In the genomic region with DNA sequence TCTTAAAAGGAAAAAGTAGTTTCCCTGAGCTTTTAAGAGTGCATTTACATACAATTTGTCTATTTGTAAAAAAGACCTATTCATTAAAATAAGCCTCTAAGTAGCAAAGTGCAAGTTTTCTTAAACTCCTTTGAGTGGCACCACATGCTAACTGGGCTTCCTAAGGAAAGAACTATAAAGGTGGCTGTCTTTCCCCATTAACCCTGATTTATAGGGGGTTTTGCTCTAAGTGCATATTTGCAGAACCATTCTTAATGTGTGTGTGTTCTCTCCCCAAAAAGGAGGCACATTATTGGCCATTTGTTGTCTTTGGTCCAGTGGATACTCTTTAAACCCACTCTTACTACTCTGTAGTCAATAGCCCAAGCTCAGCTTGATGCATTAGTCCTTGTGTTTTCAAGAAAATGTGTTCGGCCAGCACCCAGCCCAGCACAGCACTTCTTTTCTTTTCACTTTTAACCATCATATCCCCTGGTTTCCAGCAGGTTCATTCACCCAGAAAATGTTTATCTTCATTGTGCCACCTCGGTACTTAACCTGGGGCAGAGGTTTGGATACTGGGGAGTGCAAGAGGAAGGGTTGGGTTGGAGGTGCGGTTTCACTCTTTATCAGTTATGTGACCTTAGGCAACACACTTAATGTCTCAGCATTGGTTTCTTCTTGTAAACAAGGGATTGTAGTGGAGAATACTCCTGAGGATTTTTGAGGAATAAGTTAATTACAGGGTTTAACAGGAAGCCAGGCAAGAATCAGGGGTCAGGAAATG, we compare ENCODE assay signal across 16 cellular contexts.
DNase-seq lines count a peak whose midpoint lies in the region; ATAC-seq, FAIRE-seq and TF ChIP-seq lines count a peak whose summit lies in the region.
"Had no signal": no experiment of that assay in that cellular context is flagged by ENCODE, and none has a peak within 500 bp of the region (broad histone marks: within the 10 kb centered on the region; RNA-seq: fewer than 3 reads in every experiment).

No MANE protein-coding gene starts in this region.

- H3K4me3 Mint-ChIP-seq in osteocyte (ENCODE audit: unreplicated experiment), result no peak overlapping the region
- H3K4me3 Mint-ChIP-seq in activated T-helper 1 cell treated with anti-CD3 and anti-CD28 coated beads, Interleukin-12 subunit alpha, Interleukin-12 subunit beta, Interleukin-2, Interleukin-4 antibody, amounts not matched to agents 30 ng/mL and 10 ng/mL and 1 ng/mL, durations not matched to agents 14 hours and 24 hours and 36 hours, result no peak overlapping the region

- H3K36me3 ChIP-seq in right atrium auricular region, result no peaks in the 10 kb centered on the region

- no peak overlapping the region for H3K4me3 ChIP-seq in right atrium auricular region
- no peak overlapping the region for H3K4me3 ChIP-seq in dorsolateral prefrontal cortex
- H3K4me3 ChIP-seq: K562 had no signal

- FAIRE-seq in frontal cortex (lab: Jason Lieb, UNC), result no peak
- FAIRE-seq: K562 had no signal

- intact Hi-C loops in Right ventricle myocardium inferior (cut with DNase I) (loop anchor here (5.0 to 10.0 kb wide), 3 partner anchors 93 to 347 kb away; no protein-coding TSS in a partner anchor), dorsolateral prefrontal cortex (cut with DNase I) (loop anchor here in 1 of 2 donors (5.0 to 10.0 kb wide), 2 partner anchors 36 to 93 kb away; no protein-coding TSS in a partner anchor)
- intact Hi-C loops in activated T-helper 1 cell treated with anti-CD3 and anti-CD28 coated beads, Interleukin-12 subunit alpha, Interleukin-12 subunit beta, Interleukin-2, Interleukin-4 antibody, amounts not matched to agents 30 ng/mL and 10 ng/mL and 1 ng/mL, durations not matched to agents 14 hours and 24 hours and 36 hours (cut with micrococcal nuclease), result no loop called here

- H3K9me3 ChIP-seq in right atrium auricular region, result no peaks in the 10 kb centered on the region

- H3K27me3 Mint-ChIP-seq in osteocyte (ENCODE audit: unreplicated experiment), result no peaks in the 10 kb centered on the region
- H3K27me3 Mint-ChIP-seq in activated T-helper 1 cell treated with anti-CD3 and anti-CD28 coated beads, Interleukin-12 subunit alpha, Interleukin-12 subunit beta, Interleukin-2, Interleukin-4 antibody, amounts not matched to agents 30 ng/mL and 10 ng/mL and 1 ng/mL, durations not matched to agents 14 hours and 24 hours and 36 hours (ENCODE audit: insufficient read depth), result peaks cover 4% of the 10 kb centered on the region

- peaks cover 0 to 42% of the 10 kb centered on the region in 2 donors for H3K4me1 ChIP-seq in right atrium auricular region

- no peak for TF ChIP-seq CTCF in right atrium auricular region (IDR thresholded peaks at IDR 0.05)
- no peak for TF ChIP-seq CTCF in dorsolateral prefrontal cortex (IDR thresholded peaks at IDR 0.05 in 54 of 56, conservative IDR thresholded peaks at IDR 0.05 in 2 of 56; ENCODE audit: low read depth in 1 of 56, partially characterized antibody in 56 of 56)
- TF ChIP-seq CTCF in osteocyte (IDR thresholded peaks at IDR 0.05), result no peak

- peak overlapping the region; percentile 71 to 85 for H3K27ac ChIP-seq in right atrium auricular region
- H3K27ac ChIP-seq in dorsolateral prefrontal cortex, result peak overlapping the region in 40 of 59 donors; percentile 7 to 96 (median 68)

- ATAC-seq in Right ventricle myocardium inferior (no peak), HG03196 (IDR thresholded peaks at IDR 0.05; ENCODE audit: unreplicated experiment) (no peak)
- ATAC-seq: K562 had no signal

- H3K9me3 Mint-ChIP-seq in osteocyte (ENCODE audit: unreplicated experiment), result peaks cover 4% of the 10 kb centered on the region
- no peaks in the 10 kb centered on the region for H3K9me3 Mint-ChIP-seq in activated T-helper 1 cell treated with anti-CD3 and anti-CD28 coated beads, Interleukin-12 subunit alpha, Interleukin-12 subunit beta, Interleukin-2, Interleukin-4 antibody, amounts not matched to agents 30 ng/mL and 10 ng/mL and 1 ng/mL, durations not matched to agents 14 hours and 24 hours and 36 hours

- H3K36me3 Mint-ChIP-seq in osteocyte (ENCODE audit: unreplicated experiment), result peaks cover 2% of the 10 kb centered on the region
- H3K36me3 Mint-ChIP-seq in activated T-helper 1 cell treated with anti-CD3 and anti-CD28 coated beads, Interleukin-12 subunit alpha, Interleukin-12 subunit beta, Interleukin-2, Interleukin-4 antibody, amounts not matched to agents 30 ng/mL and 10 ng/mL and 1 ng/mL, durations not matched to agents 14 hours and 24 hours and 36 hours (ENCODE audit: low read depth), result no peaks in the 10 kb centered on the region

- DNase-seq in right atrium auricular region (ENCODE audit: low spot score) (no peak), Right ventricle myocardium inferior (ENCODE audit: missing footprints) (no peak), dorsolateral prefrontal cortex (no peak), osteocyte (ENCODE audit: extremely low spot score, unreplicated experiment) (no peak), NOMO-1 (lab: John Stamatoyannopoulos, UW; ENCODE audit: unreplicated experiment in 2 of 2) (no peak), frontal cortex (ENCODE audit: low spot score in 2 of 2) (no peak)
- no peak for DNase-seq in activated T-helper 1 cell treated with anti-CD3 and anti-CD28 coated beads, Interleukin-12 subunit alpha, Interleukin-12 subunit beta, Interleukin-2, Interleukin-4 antibody, amounts not matched to agents 30 ng/mL and 10 ng/mL and 1 ng/mL, durations not matched to agents 14 hours and 24 hours and 36 hours (ENCODE audit: low spot score)
- DNase-seq: COR-L47; effector CD4-positive, alpha-beta T cell; foreskin melanocyte; NCI-H1694; NCI-H748 treated with DMSO at 0.1 percent for 48 hours; SIG-M5; stimulated activated naive CD4-positive, alpha-beta T cell treated with Interleukin-2 at 50 U/mL for 16 hours had no signal

- H3K27me3 ChIP-seq in right atrium auricular region (no peaks in the 10 kb centered on the region), dorsolateral prefrontal cortex (no peaks in the 10 kb centered on the region)

- peaks cover 72% of the 10 kb centered on the region for H3K4me1 Mint-ChIP-seq in osteocyte (ENCODE audit: unreplicated experiment)
- H3K4me1 Mint-ChIP-seq in activated T-helper 1 cell treated with anti-CD3 and anti-CD28 coated beads, Interleukin-12 subunit alpha, Interleukin-12 subunit beta, Interleukin-2, Interleukin-4 antibody, amounts not matched to agents 30 ng/mL and 10 ng/mL and 1 ng/mL, durations not matched to agents 14 hours and 24 hours and 36 hours (ENCODE audit: low read depth), result no peaks in the 10 kb centered on the region

- peak overlapping the region; percentile 93 for H3K27ac Mint-ChIP-seq in osteocyte (ENCODE audit: unreplicated experiment)
- no peak overlapping the region for H3K27ac Mint-ChIP-seq in activated T-helper 1 cell treated with anti-CD3 and anti-CD28 coated beads, Interleukin-12 subunit alpha, Interleukin-12 subunit beta, Interleukin-2, Interleukin-4 antibody, amounts not matched to agents 30 ng/mL and 10 ng/mL and 1 ng/mL, durations not matched to agents 14 hours and 24 hours and 36 hours
